In the genomic region with DNA sequence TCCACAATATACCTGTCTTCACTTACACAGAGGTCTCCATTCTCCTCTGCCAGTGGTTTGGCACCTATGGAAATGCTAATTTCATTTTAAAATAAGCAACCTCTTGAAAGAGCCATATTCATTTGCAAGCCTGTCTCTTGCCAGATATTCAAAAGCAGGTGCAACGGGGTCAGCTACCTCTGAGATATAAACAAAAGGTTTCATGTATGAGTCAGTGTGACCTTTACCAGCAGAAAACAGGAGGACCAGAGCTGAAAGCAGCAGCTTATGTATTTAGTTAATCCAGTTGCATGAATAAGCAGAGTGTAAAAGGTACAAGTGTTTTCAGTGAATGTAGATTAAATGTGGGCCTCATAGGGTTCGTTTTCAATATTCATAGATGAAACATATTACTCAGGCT, we compare ENCODE assay signal across 9 cellular contexts. TPM values are rescaled to one million over a fixed set of nuclear protein-coding genes. Genes with fewer than 3 reads are reported as not detected.
DNase-seq lines count a peak whose midpoint lies in the region; ATAC-seq and TF ChIP-seq lines count a peak whose summit lies in the region.
"Had no signal": no experiment of that assay in that cellular context is flagged by ENCODE, and none has a peak within 500 bp of the region (broad histone marks: within the 10 kb centered on the region; RNA-seq: fewer than 3 reads in every experiment).

No MANE protein-coding gene starts in this region.

- no peak overlapping the region for H3K27ac Mint-ChIP-seq in stimulated activated memory B cell treated with anti-CD40 and anti-IgM and Interleukin-4, amounts not matched to agents 10 μg/mL and 1 μg/mL and 100 μg/mL, for 72 hours

- 78% methylated on average over 2 of the region's 2 CpGs for WGBS in suprapubic skin

- DNase-seq in NT2/D1 (ENCODE audit: low read depth, low spot score) = peak; percentile 1
- DNase-seq in kidney tubule cell (ENCODE audit: low spot score) = peak; percentile 49
- DNase-seq in suprapubic skin (ENCODE audit: low spot score in 2 of 2) = no peak
- DNase-seq: left colon had no signal

- TF ChIP-seq EP300 in suprapubic skin (IDR thresholded peaks at IDR 0.05) = no peak

- no peaks in the 10 kb centered on the region for H3K27me3 Mint-ChIP-seq in stimulated activated memory B cell treated with anti-CD40 and anti-IgM and Interleukin-4, amounts not matched to agents 10 μg/mL and 1 μg/mL and 100 μg/mL, for 72 hours

- no peak for TF ChIP-seq POLR2A in suprapubic skin (IDR thresholded peaks at IDR 0.05)

- H3K4me1 ChIP-seq in NT2/D1 (ENCODE audit: insufficient read depth, insufficient read length) = no peaks in the 10 kb centered on the region
- H3K4me1 ChIP-seq in suprapubic skin = peaks cover 5% of the 10 kb centered on the region

- no peak overlapping the region for H3K4me3 ChIP-seq in NT2/D1 (ENCODE audit: insufficient read length, low read depth)
- H3K4me3 ChIP-seq in suprapubic skin = no peak overlapping the region

- H3K27me3 ChIP-seq in NT2/D1 (ENCODE audit: insufficient read depth, insufficient read length) = no peaks in the 10 kb centered on the region
- H3K27me3 ChIP-seq in suprapubic skin = no peaks in the 10 kb centered on the region

- no peak for TF ChIP-seq CTCF in suprapubic skin (IDR thresholded peaks at IDR 0.05)

- ATAC-seq in GM18498 (IDR thresholded peaks at IDR 0.05; ENCODE audit: unreplicated experiment) (peak; percentile 66), HG03280 (IDR thresholded peaks at IDR 0.05; ENCODE audit: unreplicated experiment) (peak; percentile 76), HG03159 (IDR thresholded peaks at IDR 0.05; ENCODE audit: unreplicated experiment) (no peak), HG03342 (IDR thresholded peaks at IDR 0.05; ENCODE audit: unreplicated experiment) (no peak)
- ATAC-seq in stimulated activated memory B cell treated with anti-CD40 and anti-IgM and Interleukin-4, amounts not matched to agents 10 μg/mL and 1 μg/mL and 100 μg/mL, for 72 hours = no peak
- ATAC-seq: left colon had no signal

- H3K4me3 Mint-ChIP-seq in stimulated activated memory B cell treated with anti-CD40 and anti-IgM and Interleukin-4, amounts not matched to agents 10 μg/mL and 1 μg/mL and 100 μg/mL, for 72 hours = no peak overlapping the region

- H3K9ac ChIP-seq in NT2/D1 (ENCODE audit: insufficient read length, low read depth) = no peak overlapping the region

- H3K9me3 Mint-ChIP-seq in stimulated activated memory B cell treated with anti-CD40 and anti-IgM and Interleukin-4, amounts not matched to agents 10 μg/mL and 1 μg/mL and 100 μg/mL, for 72 hours = no peaks in the 10 kb centered on the region

- no peak overlapping the region for H3K27ac ChIP-seq in suprapubic skin

- peaks cover 6% of the 10 kb centered on the region for H3K4me1 Mint-ChIP-seq in stimulated activated memory B cell treated with anti-CD40 and anti-IgM and Interleukin-4, amounts not matched to agents 10 μg/mL and 1 μg/mL and 100 μg/mL, for 72 hours

- H3K36me3 Mint-ChIP-seq in stimulated activated memory B cell treated with anti-CD40 and anti-IgM and Interleukin-4, amounts not matched to agents 10 μg/mL and 1 μg/mL and 100 μg/mL, for 72 hours = no peaks in the 10 kb centered on the region

- no peaks in the 10 kb centered on the region for H3K36me3 ChIP-seq in NT2/D1 (ENCODE audit: insufficient read depth, insufficient read length, low read length)
- no peaks in the 10 kb centered on the region for H3K36me3 ChIP-seq in suprapubic skin

- H3K9me3 ChIP-seq in NT2/D1 (ENCODE audit: insufficient read depth, low read length) (no peaks in the 10 kb centered on the region), suprapubic skin (no peaks in the 10 kb centered on the region)

RNA-seq across cellular contexts. Expression of a gene that starts 56.0 kb away (rescaled TPM):
- 10 to 100 TPM; 19.1 to 36.4 (median 26.9) TPM for total RNA-seq in suprapubic skin

Comparison
In these comparisons a context has a peak if more than half of its experiments do, and no peak if none do; other contexts are left out.
1. ATAC-seq: peak in GM18498 (single experiment) and HG03280 (single experiment); none in HG03159 (single experiment), HG03342 (single experiment) and stimulated activated memory B cell treated with anti-CD40 and anti-IgM and Interleukin-4, amounts not matched to agents 10 μg/mL and 1 μg/mL and 100 μg/mL, for 72 hours (single experiment).
2. DNase-seq: peak in NT2/D1 (single experiment) and kidney tubule cell (single experiment); none in suprapubic skin (0 of 2).